Comparison of ENCODE assay signal across 1 cellular context in genomic region chr15:89812126-89812846, GRCh38.
A peak's percentile ranks its signal among the peaks of the same experiment; 100 is the strongest.
TF ChIP-seq lines count a peak whose summit lies in the region.

No MANE protein-coding gene starts in this region.

TF ChIP-seq in HepG2, 621 proteins besides CTCF, POLR2A, EP300 and RAD21 (continued from another document and continues in another):
- TF ChIP-seq, protein P1, sequence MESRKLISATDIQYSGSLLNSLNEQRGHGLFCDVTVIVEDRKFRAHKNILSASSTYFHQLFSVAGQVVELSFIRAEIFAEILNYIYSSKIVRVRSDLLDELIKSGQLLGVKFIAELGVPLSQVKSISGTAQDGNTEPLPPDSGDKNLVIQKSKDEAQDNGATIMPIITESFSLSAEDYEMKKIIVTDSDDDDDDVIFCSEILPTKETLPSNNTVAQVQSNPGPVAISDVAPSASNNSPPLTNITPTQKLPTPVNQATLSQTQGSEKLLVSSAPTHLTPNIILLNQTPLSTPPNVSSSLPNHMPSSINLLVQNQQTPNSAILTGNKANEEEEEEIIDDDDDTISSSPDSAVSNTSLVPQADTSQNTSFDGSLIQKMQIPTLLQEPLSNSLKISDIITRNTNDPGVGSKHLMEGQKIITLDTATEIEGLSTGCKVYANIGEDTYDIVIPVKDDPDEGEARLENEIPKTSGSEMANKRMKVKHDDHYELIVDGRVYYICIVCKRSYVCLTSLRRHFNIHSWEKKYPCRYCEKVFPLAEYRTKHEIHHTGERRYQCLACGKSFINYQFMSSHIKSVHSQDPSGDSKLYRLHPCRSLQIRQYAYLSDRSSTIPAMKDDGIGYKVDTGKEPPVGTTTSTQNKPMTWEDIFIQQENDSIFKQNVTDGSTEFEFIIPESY (CRISPR knock-in tag; IDR thresholded peaks at IDR 0.05), result no peak
- TF ChIP-seq ZFP82 (CRISPR knock-in tag; IDR thresholded peaks at IDR 0.05; ENCODE audit: borderline replicate concordance) (no peak), ELF3 (CRISPR knock-in tag; IDR thresholded peaks at IDR 0.05) (no peak), ZIK1 (CRISPR knock-in tag; IDR thresholded peaks at IDR 0.05; ENCODE audit: borderline replicate concordance, low read depth) (no peak), MIXL1 (CRISPR knock-in tag; IDR thresholded peaks at IDR 0.05) (no peak), ZNF619 (CRISPR knock-in tag; IDR thresholded peaks at IDR 0.05) (no peak), CC2D1A (CRISPR knock-in tag; IDR thresholded peaks at IDR 0.05) (no peak), ZBTB40 (IDR thresholded peaks at IDR 0.05) (no peak), ZBTB40 (CRISPR knock-in tag; IDR thresholded peaks at IDR 0.05) (no peak), SIX1 (CRISPR knock-in tag; IDR thresholded peaks at IDR 0.05; ENCODE audit: borderline replicate concordance) (no peak), NFKB2 (CRISPR knock-in tag; IDR thresholded peaks at IDR 0.05; ENCODE audit: borderline replicate concordance) (peak; percentile 65; the same call in 1 of the 2 replicates), ZNF639 (CRISPR knock-in tag; conservative IDR thresholded peaks at IDR 0.05) (no peak), ATF1 (CRISPR knock-in tag; IDR thresholded peaks at IDR 0.05) (no peak), PRDM4 (CRISPR knock-in tag; IDR thresholded peaks at IDR 0.05; ENCODE audit: borderline replicate concordance) (no peak), ZNF224 (CRISPR knock-in tag; IDR thresholded peaks at IDR 0.05) (no peak), ATF4 (CRISPR knock-in tag; IDR thresholded peaks at IDR 0.05) (no peak), DNMT1 (CRISPR knock-in tag; IDR thresholded peaks at IDR 0.05) (no peak), ZNF781 (CRISPR knock-in tag; IDR thresholded peaks at IDR 0.05; ENCODE audit: borderline replicate concordance, not compliant biosample characterization) (no peak), HINFP (CRISPR knock-in tag; IDR thresholded peaks at IDR 0.05; ENCODE audit: low read depth) (no peak), ZNF598 (CRISPR knock-in tag; IDR thresholded peaks at IDR 0.05; ENCODE audit: borderline replicate concordance) (0 out of 2 replicates have a peak, but pooled peaks have one; percentile 64), MBNL3 (CRISPR knock-in tag; conservative IDR thresholded peaks at IDR 0.05) (no peak), ZNF614 (CRISPR knock-in tag; IDR thresholded peaks at IDR 0.05; ENCODE audit: borderline replicate concordance) (peak; percentile 57; the same call in 1 of the 2 replicates), ZFP36 (IDR thresholded peaks at IDR 0.05; ENCODE audit: borderline replicate concordance, low read depth, low read length, partially characterized antibody) (no peak), SMAD9 (CRISPR knock-in tag; IDR thresholded peaks at IDR 0.05) (no peak), XRCC5 (optimal IDR thresholded peaks at IDR 0.05; ENCODE audit: low read length) (no peak), ZNF143 (CRISPR knock-in tag; IDR thresholded peaks at IDR 0.05) (no peak), ZNF800 (CRISPR knock-in tag; IDR thresholded peaks at IDR 0.05) (no peak), ZNF136 (CRISPR knock-in tag; IDR thresholded peaks at IDR 0.05; ENCODE audit: low read depth) (no peak)
- TF ChIP-seq, protein P2, sequence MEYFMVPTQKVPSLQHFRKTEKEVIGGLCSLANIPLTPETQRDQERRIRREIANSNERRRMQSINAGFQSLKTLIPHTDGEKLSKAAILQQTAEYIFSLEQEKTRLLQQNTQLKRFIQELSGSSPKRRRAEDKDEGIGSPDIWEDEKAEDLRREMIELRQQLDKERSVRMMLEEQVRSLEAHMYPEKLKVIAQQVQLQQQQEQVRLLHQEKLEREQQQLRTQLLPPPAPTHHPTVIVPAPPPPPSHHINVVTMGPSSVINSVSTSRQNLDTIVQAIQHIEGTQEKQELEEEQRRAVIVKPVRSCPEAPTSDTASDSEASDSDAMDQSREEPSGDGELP (IDR thresholded peaks at IDR 0.05; ENCODE audit: borderline replicate concordance, low read depth), result peak; percentile 13; the same call in 1 of the 2 replicates
- TF ChIP-seq, protein P3, sequence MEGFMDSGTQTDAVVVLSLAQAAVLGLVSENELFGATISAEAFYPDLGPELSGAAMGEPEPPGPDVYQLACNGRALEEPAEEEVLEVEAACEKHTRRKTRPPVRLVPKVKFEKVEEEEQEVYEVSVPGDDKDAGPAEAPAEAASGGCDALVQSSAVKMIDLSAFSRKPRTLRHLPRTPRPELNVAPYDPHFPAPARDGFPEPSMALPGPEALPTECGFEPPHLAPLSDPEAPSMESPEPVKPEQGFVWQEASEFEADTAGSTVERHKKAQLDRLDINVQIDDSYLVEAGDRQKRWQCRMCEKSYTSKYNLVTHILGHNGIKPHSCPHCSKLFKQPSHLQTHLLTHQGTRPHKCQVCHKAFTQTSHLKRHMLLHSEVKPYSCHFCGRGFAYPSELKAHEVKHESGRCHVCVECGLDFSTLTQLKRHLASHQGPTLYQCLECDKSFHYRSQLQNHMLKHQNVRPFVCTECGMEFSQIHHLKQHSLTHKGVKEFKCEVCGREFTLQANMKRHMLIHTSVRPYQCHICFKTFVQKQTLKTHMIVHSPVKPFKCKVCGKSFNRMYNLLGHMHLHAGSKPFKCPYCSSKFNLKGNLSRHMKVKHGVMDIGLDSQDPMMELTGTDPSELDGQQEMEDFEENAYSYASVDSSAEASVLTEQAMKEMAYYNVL (CRISPR knock-in tag; IDR thresholded peaks at IDR 0.05; ENCODE audit: borderline replicate concordance), result no peak
